In genomic region chr3:65107174-65107573, GRCh38 we compare ENCODE assay signal across 18 cellular contexts.
DNase-seq lines count a peak whose midpoint lies in the region; ATAC-seq and TF ChIP-seq lines count a peak whose summit lies in the region.
"Had no signal": no experiment of that assay in that cellular context is flagged by ENCODE, and none has a peak within 500 bp of the region (broad histone marks: within the 10 kb centered on the region; RNA-seq: fewer than 3 reads in every experiment).

No MANE protein-coding gene starts in this region.

- CTCF ChIA-PET in activated CD8-positive, alpha-beta memory T cell treated with anti-CD3 and anti-CD28 coated beads, Interleukin-2, amount 10 ng/mL, durations not matched to agents 7 days and 5 days (lab: Charles Lee) = no interaction called here

- H3K4me3 ChIP-seq in cardiac fibroblast (replicated peaks in 1 of 2; ENCODE audit: low read depth in 2 of 2, low read length in 2 of 2) (no peak overlapping the region), hepatocyte (no peak overlapping the region)
- H3K4me3 ChIP-seq: transverse colon had no signal

- no peak overlapping the region for H3K4me2 ChIP-seq in hepatocyte

- H3K4me3 Mint-ChIP-seq in activated CD8-positive, alpha-beta memory T cell treated with anti-CD3 and anti-CD28 coated beads, Interleukin-2, amount 10 ng/mL, durations not matched to agents 7 days and 5 days = no peak overlapping the region
- H3K4me3 Mint-ChIP-seq: activated naive CD8-positive, alpha-beta T cell treated with anti-CD3 and anti-CD28 coated beads for 36 hours had no signal

- no peaks in the 10 kb centered on the region for H3K36me3 ChIP-seq in hepatocyte (replicated peaks; ENCODE audit: insufficient read depth, low read depth)
- H3K36me3 ChIP-seq: transverse colon had no signal

- no peak for ATAC-seq in activated CD8-positive, alpha-beta memory T cell treated with anti-CD3 and anti-CD28 coated beads, Interleukin-2, amount 10 ng/mL, durations not matched to agents 7 days and 5 days
- no peak for ATAC-seq in stimulated activated naive CD8-positive, alpha-beta T cell treated with anti-CD3 and anti-CD28 coated beads, Interleukin-15, Interleukin-2, amounts not matched to agents 100 U/mL and 50 U/mL, for 24 hours
- ATAC-seq: activated CD4-positive, CD25-positive, alpha-beta regulatory T cell treated with anti-CD3 and anti-CD28 coated beads, Interleukin-2, amount 50 U/mL, for 24 hours had no signal

- H3K27ac Mint-ChIP-seq in activated CD8-positive, alpha-beta memory T cell treated with anti-CD3 and anti-CD28 coated beads, Interleukin-2, amount 10 ng/mL, durations not matched to agents 7 days and 5 days = no peak overlapping the region
- H3K27ac Mint-ChIP-seq: activated naive CD8-positive, alpha-beta T cell treated with anti-CD3 and anti-CD28 coated beads for 36 hours had no signal

- WGBS in hepatocyte (ENCODE audit: low lambda C conversion rate, missing lambda C conversion rate) = 34% methylated on average over 5 of the region's 5 CpGs

- TF ChIP-seq CTCF in cardiac fibroblast (IDR thresholded peaks at IDR 0.05; ENCODE audit: low read depth, low read length) (no peak), hepatocyte (IDR thresholded peaks at IDR 0.05; ENCODE audit: poor library complexity) (no peak)

- no peaks in the 10 kb centered on the region for H3K9me3 ChIP-seq in hepatocyte (ENCODE audit: low read depth)
- H3K9me3 ChIP-seq: transverse colon had no signal

- H3K4me1 Mint-ChIP-seq in activated CD8-positive, alpha-beta memory T cell treated with anti-CD3 and anti-CD28 coated beads, Interleukin-2, amount 10 ng/mL, durations not matched to agents 7 days and 5 days = no peaks in the 10 kb centered on the region
- H3K4me1 Mint-ChIP-seq: activated naive CD8-positive, alpha-beta T cell treated with anti-CD3 and anti-CD28 coated beads for 36 hours had no signal

- no peaks in the 10 kb centered on the region for H3K79me2 ChIP-seq in hepatocyte

- no peaks in the 10 kb centered on the region for H3K27me3 ChIP-seq in hepatocyte
- H3K27me3 ChIP-seq: transverse colon had no signal

- peak; percentile 13 for DNase-seq in LHCN-M2 (ENCODE audit: low read depth)
- peak; percentile 36 to 83 for DNase-seq in cardiac fibroblast (ENCODE audit: low read depth in 2 of 2)
- peak; percentile 22 for DNase-seq in hepatocyte (ENCODE audit: low spot score)
- peak; percentile 1 for DNase-seq in putamen (ENCODE audit: low spot score)
- no peak for DNase-seq in activated CD8-positive, alpha-beta memory T cell treated with anti-CD3 and anti-CD28 coated beads for 24 hours
- no peak for DNase-seq in activated CD8-positive, alpha-beta memory T cell treated with anti-CD3 and anti-CD28 coated beads, Interleukin-2, amount 10 ng/mL, durations not matched to agents 7 days and 5 days
- no peak for DNase-seq in activated CD4-positive, alpha-beta T cell treated with anti-CD3 and anti-CD28 coated beads, Interleukin-2, amount 50 U/mL, for 1 hour
- no peak for DNase-seq in stimulated activated naive CD8-positive, alpha-beta T cell treated with anti-CD3 and anti-CD28 coated beads, Interleukin-15, Interleukin-2, amounts not matched to agents 100 U/mL and 50 U/mL, for 24 hours
- DNase-seq: activated naive CD8-positive, alpha-beta T cell treated with anti-CD3 and anti-CD28 coated beads for 36 hours; effector memory CD4-positive, alpha-beta T cell; MV-4-11; NCI-H187 treated with DMSO at 0.1 percent for 48 hours; NCI-H345; stimulated activated CD4-positive, alpha-beta T cell treated with anti-CD3 and anti-CD28 coated beads, Interleukin-1b, Interleukin-23, amount 100 ng/mL, for 48 hours; stimulated activated naive CD4-positive, alpha-beta T cell; T1000; transverse colon had no signal

- no peaks in the 10 kb centered on the region for H3K4me1 ChIP-seq in hepatocyte (ENCODE audit: insufficient read depth)
- H3K4me1 ChIP-seq: transverse colon had no signal

- H3K9me3 Mint-ChIP-seq in activated CD8-positive, alpha-beta memory T cell treated with anti-CD3 and anti-CD28 coated beads, Interleukin-2, amount 10 ng/mL, durations not matched to agents 7 days and 5 days (ENCODE audit: low read depth) = peaks cover 4% of the 10 kb centered on the region

- no peaks in the 10 kb centered on the region for H4K20me1 ChIP-seq in hepatocyte (ENCODE audit: insufficient read depth, poor library complexity, severe bottlenecking)

- no peaks in the 10 kb centered on the region for H3K27me3 Mint-ChIP-seq in activated CD8-positive, alpha-beta memory T cell treated with anti-CD3 and anti-CD28 coated beads, Interleukin-2, amount 10 ng/mL, durations not matched to agents 7 days and 5 days
- H3K27me3 Mint-ChIP-seq: activated naive CD8-positive, alpha-beta T cell treated with anti-CD3 and anti-CD28 coated beads for 36 hours had no signal

- no peaks in the 10 kb centered on the region for H3K9me2 ChIP-seq in hepatocyte (replicated peaks; ENCODE audit: insufficient read depth)

- no peak overlapping the region for H2AFZ ChIP-seq in hepatocyte

- H3K36me3 Mint-ChIP-seq in activated CD8-positive, alpha-beta memory T cell treated with anti-CD3 and anti-CD28 coated beads, Interleukin-2, amount 10 ng/mL, durations not matched to agents 7 days and 5 days = no peaks in the 10 kb centered on the region
- H3K36me3 Mint-ChIP-seq: activated naive CD8-positive, alpha-beta T cell treated with anti-CD3 and anti-CD28 coated beads for 36 hours had no signal

- H3K27ac ChIP-seq in hepatocyte = no peak overlapping the region
- H3K27ac ChIP-seq: transverse colon had no signal

Comparison
In these comparisons a context has a peak if more than half of its experiments do, and no peak if none do; other contexts are left out.
1. DNase-seq: peak in LHCN-M2 (single experiment), cardiac fibroblast (2 of 2), hepatocyte (single experiment) and putamen (single experiment); none in activated CD8-positive, alpha-beta memory T cell treated with anti-CD3 and anti-CD28 coated beads for 24 hours (single experiment), activated CD8-positive, alpha-beta memory T cell treated with anti-CD3 and anti-CD28 coated beads, Interleukin-2, amount 10 ng/mL, durations not matched to agents 7 days and 5 days (single experiment), activated CD4-positive, alpha-beta T cell treated with anti-CD3 and anti-CD28 coated beads, Interleukin-2, amount 50 U/mL, for 1 hour (single experiment) and stimulated activated naive CD8-positive, alpha-beta T cell treated with anti-CD3 and anti-CD28 coated beads, Interleukin-15, Interleukin-2, amounts not matched to agents 100 U/mL and 50 U/mL, for 24 hours (single experiment).